37 cellular contexts compared by ENCODE assay signal in genomic region chr10:53075469-53075868, GRCh38.
"Had no signal": no experiment of that assay in that cellular context is flagged by ENCODE, and none has a peak within 500 bp of the region (broad histone marks: within the 10 kb centered on the region; RNA-seq: fewer than 3 reads in every experiment).

No MANE protein-coding gene starts in this region.

- H3K9me3 ChIP-seq: adrenal gland, body of pancreas, breast epithelium had no signal

- H3K36me3 Mint-ChIP-seq: activated CD4-positive, alpha-beta memory T cell treated with anti-CD3 and anti-CD28 coated beads for 36 hours; activated naive CD4-positive, alpha-beta T cell treated with anti-CD3 and anti-CD28 coated beads, Interleukin-2, amount 50 U/mL, for 72 hours; activated naive CD8-positive, alpha-beta T cell treated with anti-CD3 and anti-CD28 coated beads for 36 hours had no signal

- FAIRE-seq: astrocyte, TTC549 had no signal

- H3K4me1 Mint-ChIP-seq: activated B cell treated with CpG ODN at 0.5 μM for 24 hours; activated CD4-positive, alpha-beta T cell treated with anti-CD3 and anti-CD28 coated beads, Interleukin-2, amount 10 ng/mL, durations not matched to agents 24 days and 14 days; activated naive CD8-positive, alpha-beta T cell treated with anti-CD3 and anti-CD28 coated beads for 36 hours; activated T-helper 17 cell treated with anti-CD3 and anti-CD28 coated beads, Interleukin-2, amount 50 U/mL, for 72 hours had no signal

- ATAC-seq: activated CD8-positive, alpha-beta T cell treated with anti-CD3 and anti-CD28 coated beads for 36 hours; activated naive CD4-positive, alpha-beta T cell treated with anti-CD3 and anti-CD28 coated beads, Interleukin-2, amount 50 U/mL, for 72 hours; activated T-cell treated with anti-CD3 and anti-CD28 coated beads, Interleukin-2, amount 50 U/mL, for 4 hours; activated T-cell treated with anti-CD3 and anti-CD28 coated beads, Interleukin-2, amount 50 U/mL, for 72 hours; activated T-helper 17 cell treated with anti-CD3 and anti-CD28 coated beads, Interleukin-2, amount 50 U/mL, for 72 hours; body of pancreas had no signal

- H3K4me1 ChIP-seq: adrenal gland, breast epithelium had no signal

- DNase-seq: activated B cell treated with CpG ODN at 0.5 μM for 24 hours; activated CD4-positive, alpha-beta memory T cell treated with anti-CD3 and anti-CD28 coated beads for 36 hours; activated CD4-positive, alpha-beta T cell treated with anti-CD3 and anti-CD28 coated beads for 4 hours; activated CD4-positive, alpha-beta T cell treated with anti-CD3 and anti-CD28 coated beads, Interleukin-2, amount 10 ng/mL, durations not matched to agents 24 days and 14 days; activated CD4-positive, alpha-beta T cell treated with anti-CD3 and anti-CD28 coated beads, Interleukin-2, amount 50 U/mL, for 1 hour; activated CD4-positive, alpha-beta T cell treated with anti-CD3 and anti-CD28 coated beads, Interleukin-2, amount 50 U/mL, for 4 hours; activated CD4-positive, CD25-positive, alpha-beta regulatory T cell treated with anti-CD3 and anti-CD28 coated beads, Interleukin-2, amount 50 U/mL, for 72 hours; activated CD8-positive, alpha-beta memory T cell treated with anti-CD3 and anti-CD28 coated beads, Interleukin-2, amount 50 U/mL, for 4 hours; activated CD8-positive, alpha-beta T cell treated with anti-CD3 and anti-CD28 coated beads for 36 hours; activated effector memory CD4-positive, alpha-beta T cell treated with anti-CD3 and anti-CD28 coated beads, Interleukin-2, amount 50 U/mL, for 16 hours; activated gamma-delta T cell treated with Interleukin-2 at 50 U/mL for 16 hours; activated naive CD4-positive, alpha-beta T cell; activated naive CD4-positive, alpha-beta T cell treated with anti-CD3 and anti-CD28 coated beads for 36 hours; activated naive CD4-positive, alpha-beta T cell treated with anti-CD3 and anti-CD28 coated beads, Interleukin-2, amount 50 U/mL, for 16 hours; activated naive CD8-positive, alpha-beta T cell treated with anti-CD3 and anti-CD28 coated beads for 36 hours; activated T-cell treated with anti-CD3 and anti-CD28 coated beads for 4 hours; activated T-cell treated with anti-CD3 and anti-CD28 coated beads, Interleukin-2, amount 50 U/mL, for 1 hour; activated T-cell treated with anti-CD3 and anti-CD28 coated beads, Interleukin-2, amount 50 U/mL, for 4 hours; activated T-cell treated with anti-CD3 and anti-CD28 coated beads, Interleukin-2, amount 50 U/mL, for 72 hours; adrenal gland; amniotic stem cell; aorta; body of pancreas; brain microvascular endothelial cell; central memory CD4-positive, alpha-beta T cell; T-helper 1 cell; T-helper 2 cell; T-helper 9 cell had no signal

- H3K27ac Mint-ChIP-seq: activated B cell treated with CpG ODN at 0.5 μM for 24 hours; activated CD4-positive, alpha-beta memory T cell treated with anti-CD3 and anti-CD28 coated beads for 36 hours; activated CD4-positive, alpha-beta T cell treated with anti-CD3 and anti-CD28 coated beads, Interleukin-2, amount 10 ng/mL, durations not matched to agents 24 days and 14 days; activated CD8-positive, alpha-beta T cell treated with anti-CD3 and anti-CD28 coated beads for 36 hours; activated naive CD4-positive, alpha-beta T cell treated with anti-CD3 and anti-CD28 coated beads for 36 hours; activated naive CD4-positive, alpha-beta T cell treated with anti-CD3 and anti-CD28 coated beads, Interleukin-2, amount 50 U/mL, for 72 hours; activated naive CD8-positive, alpha-beta T cell treated with anti-CD3 and anti-CD28 coated beads for 36 hours; activated T-cell treated with anti-CD3 and anti-CD28 coated beads, Interleukin-2, amount 50 U/mL, for 72 hours; activated T-helper 1 cell treated with anti-CD3 and anti-CD28 coated beads, Interleukin-12 subunit alpha, Interleukin-12 subunit beta, Interleukin-2, Interleukin-4 antibody, amounts not matched to agents 30 ng/mL and 10 ng/mL and 1 ng/mL, durations not matched to agents 14 hours and 24 hours and 36 hours; activated T-helper 17 cell treated with anti-CD3 and anti-CD28 coated beads, Interleukin-2, amount 50 U/mL, for 72 hours; T-helper 1 cell treated with Interleukin-12 subunit alpha and Interleukin-12 subunit beta and Interleukin-4 antibody, amounts not matched to agents 30 μg/mL and 1 μg/mL, for 36 hours; T-helper 2 cell treated with Interferon-gamma antibody and Interleukin-4, amounts not matched to agents 5 μg/mL and 100 μg/mL, for 36 hours had no signal

- H3K27me3 Mint-ChIP-seq: activated B cell treated with CpG ODN at 0.5 μM for 24 hours; activated CD4-positive, alpha-beta memory T cell treated with anti-CD3 and anti-CD28 coated beads for 36 hours; activated CD4-positive, alpha-beta T cell treated with anti-CD3 and anti-CD28 coated beads, Interleukin-2, amount 10 ng/mL, durations not matched to agents 24 days and 14 days; activated CD8-positive, alpha-beta T cell treated with anti-CD3 and anti-CD28 coated beads for 36 hours; activated naive CD8-positive, alpha-beta T cell treated with anti-CD3 and anti-CD28 coated beads for 36 hours; activated T-helper 17 cell treated with anti-CD3 and anti-CD28 coated beads, Interleukin-2, amount 50 U/mL, for 72 hours had no signal

- H3K4me3 Mint-ChIP-seq: activated B cell treated with CpG ODN at 0.5 μM for 24 hours; activated CD4-positive, alpha-beta memory T cell treated with anti-CD3 and anti-CD28 coated beads for 36 hours; activated CD4-positive, alpha-beta T cell treated with anti-CD3 and anti-CD28 coated beads, Interleukin-2, amount 10 ng/mL, durations not matched to agents 24 days and 14 days; activated CD8-positive, alpha-beta T cell treated with anti-CD3 and anti-CD28 coated beads for 36 hours; activated naive CD4-positive, alpha-beta T cell treated with anti-CD3 and anti-CD28 coated beads for 36 hours; activated naive CD8-positive, alpha-beta T cell treated with anti-CD3 and anti-CD28 coated beads for 36 hours; activated T-cell treated with anti-CD3 and anti-CD28 coated beads, Interleukin-2, amount 50 U/mL, for 4 hours; activated T-cell treated with anti-CD3 and anti-CD28 coated beads, Interleukin-2, amount 50 U/mL, for 72 hours; activated T-helper 1 cell treated with anti-CD3 and anti-CD28 coated beads, Interleukin-12 subunit alpha, Interleukin-12 subunit beta, Interleukin-2, Interleukin-4 antibody, amounts not matched to agents 30 ng/mL and 10 ng/mL and 1 ng/mL, durations not matched to agents 14 hours and 24 hours and 36 hours; activated T-helper 17 cell treated with anti-CD3 and anti-CD28 coated beads, Interleukin-2, amount 50 U/mL, for 72 hours; T-helper 1 cell treated with Interleukin-12 subunit alpha and Interleukin-12 subunit beta and Interleukin-4 antibody, amounts not matched to agents 30 μg/mL and 1 μg/mL, for 36 hours; T-helper 2 cell treated with Interferon-gamma antibody and Interleukin-4, amounts not matched to agents 5 μg/mL and 100 μg/mL, for 36 hours had no signal

- H3K9me3 Mint-ChIP-seq: activated CD4-positive, alpha-beta T cell treated with anti-CD3 and anti-CD28 coated beads, Interleukin-2, amount 10 ng/mL, durations not matched to agents 24 days and 14 days; activated T-helper 1 cell treated with anti-CD3 and anti-CD28 coated beads, Interleukin-12 subunit alpha, Interleukin-12 subunit beta, Interleukin-2, Interleukin-4 antibody, amounts not matched to agents 30 ng/mL and 10 ng/mL and 1 ng/mL, durations not matched to agents 14 hours and 24 hours and 36 hours; T-helper 1 cell treated with Interleukin-12 subunit alpha and Interleukin-12 subunit beta and Interleukin-4 antibody, amounts not matched to agents 30 μg/mL and 1 μg/mL, for 36 hours had no signal

- H3K27ac ChIP-seq: adrenal gland, body of pancreas, brain microvascular endothelial cell, breast epithelium, VCaP had no signal

- H3K4me3 ChIP-seq: adrenal gland, body of pancreas, breast epithelium had no signal

- H3K36me3 ChIP-seq: adrenal gland, brain microvascular endothelial cell, breast epithelium had no signal

- H3K27me3 ChIP-seq: adrenal gland, body of pancreas, brain microvascular endothelial cell, breast epithelium had no signal
